In genomic region chr1:243609698-243610097, GRCh38 we compare ENCODE assay signal across 34 cellular contexts.
"Had no signal": no experiment of that assay in that cellular context is flagged by ENCODE, and none has a peak within 500 bp of the region (broad histone marks: within the 10 kb centered on the region; RNA-seq: fewer than 3 reads in every experiment).

No MANE protein-coding gene starts in this region.

- H3K4me1 ChIP-seq: ascending aorta, breast epithelium, esophagus muscularis mucosa, foreskin keratinocyte, gastroesophageal sphincter, heart right ventricle had no signal

- H3K27me3 ChIP-seq: ascending aorta, breast epithelium, cardiac muscle cell, dorsolateral prefrontal cortex, esophagus muscularis mucosa, foreskin keratinocyte, gastroesophageal sphincter, heart right ventricle, hepatocyte had no signal

- ATAC-seq: activated CD4-positive, alpha-beta T cell treated with anti-CD3 and anti-CD28 coated beads for 36 hours; activated CD8-positive, alpha-beta memory T cell treated with anti-CD3 and anti-CD28 coated beads, Interleukin-2, amount 10 ng/mL, durations not matched to agents 7 days and 5 days; activated CD8-positive, alpha-beta T cell treated with anti-CD3 and anti-CD28 coated beads, Interleukin-2, amount 10 ng/mL, durations not matched to agents 7 days and 5 days; activated naive CD4-positive, alpha-beta T cell treated with anti-CD3 and anti-CD28 coated beads, Interleukin-2, amount 50 U/mL, for 72 hours; foreskin keratinocyte; gastroesophageal sphincter; heart right ventricle had no signal

- H3K79me2 ChIP-seq: hepatocyte had no signal

- H3K4me1 Mint-ChIP-seq: activated CD4-positive, alpha-beta T cell treated with anti-CD3 and anti-CD28 coated beads for 36 hours; activated CD4-positive, alpha-beta T cell treated with anti-CD3 and anti-CD28 coated beads, Interleukin-2, amount 10 ng/mL, durations not matched to agents 24 days and 14 days; activated CD8-positive, alpha-beta memory T cell treated with anti-CD3 and anti-CD28 coated beads, Interleukin-2, amount 10 ng/mL, durations not matched to agents 7 days and 5 days; activated naive CD4-positive, alpha-beta T cell treated with anti-CD3 and anti-CD28 coated beads, Interleukin-2, amount 10 ng/mL, durations not matched to agents 7 days and 5 days; activated naive CD8-positive, alpha-beta T cell treated with anti-CD3 and anti-CD28 coated beads, Interleukin-2, amount 10 ng/mL, durations not matched to agents 7 days and 5 days; brain had no signal

- H3K9me3 ChIP-seq: ascending aorta, breast epithelium, esophagus muscularis mucosa, gastroesophageal sphincter, heart right ventricle had no signal

- H2AFZ ChIP-seq: hepatocyte had no signal

- H3K27ac Mint-ChIP-seq: activated CD4-positive, alpha-beta memory T cell treated with anti-CD3 and anti-CD28 coated beads for 36 hours; activated CD4-positive, alpha-beta T cell treated with anti-CD3 and anti-CD28 coated beads for 36 hours; activated CD4-positive, alpha-beta T cell treated with anti-CD3 and anti-CD28 coated beads, Interleukin-2, amount 10 ng/mL, durations not matched to agents 24 days and 14 days; activated CD8-positive, alpha-beta memory T cell treated with anti-CD3 and anti-CD28 coated beads, Interleukin-2, amount 10 ng/mL, durations not matched to agents 7 days and 5 days; activated CD8-positive, alpha-beta T cell treated with anti-CD3 and anti-CD28 coated beads, Interleukin-2, amount 10 ng/mL, durations not matched to agents 7 days and 5 days; activated naive CD4-positive, alpha-beta T cell treated with anti-CD3 and anti-CD28 coated beads, Interleukin-2, amount 10 ng/mL, durations not matched to agents 7 days and 5 days; activated naive CD4-positive, alpha-beta T cell treated with anti-CD3 and anti-CD28 coated beads, Interleukin-2, amount 50 U/mL, for 72 hours; activated naive CD8-positive, alpha-beta T cell treated with anti-CD3 and anti-CD28 coated beads, Interleukin-2, amount 10 ng/mL, durations not matched to agents 7 days and 5 days; activated T-helper 1 cell treated with anti-CD3 and anti-CD28 coated beads, Interleukin-12 subunit alpha, Interleukin-12 subunit beta, Interleukin-2, Interleukin-4 antibody, amounts not matched to agents 30 ng/mL and 10 ng/mL and 1 ng/mL, durations not matched to agents 14 hours and 24 hours and 36 hours; activated T-helper 2 cell treated with anti-CD3 and anti-CD28 coated beads, Interferon-gamma antibody, Interleukin-2, Interleukin-4, amounts not matched to agents 10 μg/mL and 5 μg/mL and 100 μg/mL, durations not matched to agents 14 hours and 24 hours and 36 hours; brain; dendritic cell treated with granulocyte-macrophage colony-stimulating factor and Interleukin-4, amounts not matched to agents 40 ng/mL and 50 ng/mL, for 4 days had no signal

- H3K27ac ChIP-seq: ascending aorta, breast epithelium, cardiac muscle cell, coronary artery, dorsolateral prefrontal cortex, esophagus muscularis mucosa, foreskin keratinocyte, gastroesophageal sphincter, heart right ventricle, hepatocyte had no signal

- H3K36me3 ChIP-seq: cardiac muscle cell had no signal

- H3K9me3 Mint-ChIP-seq: activated CD4-positive, alpha-beta memory T cell treated with anti-CD3 and anti-CD28 coated beads for 36 hours had no signal

- H3K27me3 Mint-ChIP-seq: activated CD4-positive, alpha-beta memory T cell treated with anti-CD3 and anti-CD28 coated beads for 36 hours; activated CD4-positive, alpha-beta T cell treated with anti-CD3 and anti-CD28 coated beads for 36 hours; activated CD4-positive, alpha-beta T cell treated with anti-CD3 and anti-CD28 coated beads, Interleukin-2, amount 10 ng/mL, durations not matched to agents 24 days and 14 days; activated CD8-positive, alpha-beta memory T cell treated with anti-CD3 and anti-CD28 coated beads, Interleukin-2, amount 10 ng/mL, durations not matched to agents 7 days and 5 days; activated naive CD4-positive, alpha-beta T cell treated with anti-CD3 and anti-CD28 coated beads, Interleukin-2, amount 10 ng/mL, durations not matched to agents 7 days and 5 days; activated naive CD8-positive, alpha-beta T cell treated with anti-CD3 and anti-CD28 coated beads, Interleukin-2, amount 10 ng/mL, durations not matched to agents 7 days and 5 days; brain; dendritic cell treated with granulocyte-macrophage colony-stimulating factor and Interleukin-4, amounts not matched to agents 40 ng/mL and 50 ng/mL, for 4 days had no signal

- H3K4me2 ChIP-seq: hepatocyte had no signal

- DNase-seq: activated CD4-positive, alpha-beta memory T cell treated with anti-CD3 and anti-CD28 coated beads for 36 hours; activated CD4-positive, alpha-beta T cell treated with anti-CD3 and anti-CD28 coated beads for 36 hours; activated CD4-positive, alpha-beta T cell treated with anti-CD3 and anti-CD28 coated beads, Interleukin-2, amount 10 ng/mL, durations not matched to agents 24 days and 14 days; activated CD4-positive, CD25-positive, alpha-beta regulatory T cell; activated CD4-positive, CD25-positive, alpha-beta regulatory T cell treated with anti-CD3 and anti-CD28 coated beads, Interleukin-2, amount 50 U/mL, for 72 hours; activated CD8-positive, alpha-beta memory T cell treated with anti-CD3 and anti-CD28 coated beads, Interleukin-2, amount 10 ng/mL, durations not matched to agents 7 days and 5 days; activated CD8-positive, alpha-beta memory T cell treated with anti-CD3 and anti-CD28 coated beads, Interleukin-2, amount 50 U/mL, for 4 hours; activated CD8-positive, alpha-beta T cell treated with anti-CD3 and anti-CD28 coated beads, Interleukin-2, amount 10 ng/mL, durations not matched to agents 7 days and 5 days; activated gamma-delta T cell; activated naive CD4-positive, alpha-beta T cell; activated naive CD4-positive, alpha-beta T cell treated with anti-CD3 and anti-CD28 coated beads, Interleukin-2, amount 10 ng/mL, durations not matched to agents 7 days and 5 days; activated naive CD8-positive, alpha-beta T cell treated with anti-CD3 and anti-CD28 coated beads, Interleukin-2, amount 10 ng/mL, durations not matched to agents 7 days and 5 days; activated T-cell treated with anti-CD3 and anti-CD28 coated beads, Interleukin-2, amount 50 U/mL, for 1 hour; activated T-cell treated with anti-CD3 and anti-CD28 coated beads, Interleukin-2, amount 50 U/mL, for 48 hours; central memory CD4-positive, alpha-beta T cell; cerebellar nuclear complex; dorsolateral prefrontal cortex; effector memory CD4-positive, alpha-beta T cell; erythroblast; foreskin keratinocyte; heart right ventricle; T-helper 2 cell had no signal

- H3K4me3 Mint-ChIP-seq: activated CD4-positive, alpha-beta memory T cell treated with anti-CD3 and anti-CD28 coated beads for 36 hours; activated CD4-positive, alpha-beta T cell treated with anti-CD3 and anti-CD28 coated beads for 36 hours; activated CD4-positive, alpha-beta T cell treated with anti-CD3 and anti-CD28 coated beads, Interleukin-2, amount 10 ng/mL, durations not matched to agents 24 days and 14 days; activated CD8-positive, alpha-beta memory T cell treated with anti-CD3 and anti-CD28 coated beads, Interleukin-2, amount 10 ng/mL, durations not matched to agents 7 days and 5 days; activated CD8-positive, alpha-beta T cell treated with anti-CD3 and anti-CD28 coated beads, Interleukin-2, amount 10 ng/mL, durations not matched to agents 7 days and 5 days; activated naive CD4-positive, alpha-beta T cell treated with anti-CD3 and anti-CD28 coated beads, Interleukin-2, amount 10 ng/mL, durations not matched to agents 7 days and 5 days; activated naive CD8-positive, alpha-beta T cell treated with anti-CD3 and anti-CD28 coated beads, Interleukin-2, amount 10 ng/mL, durations not matched to agents 7 days and 5 days; activated T-helper 1 cell treated with anti-CD3 and anti-CD28 coated beads, Interleukin-12 subunit alpha, Interleukin-12 subunit beta, Interleukin-2, Interleukin-4 antibody, amounts not matched to agents 30 ng/mL and 10 ng/mL and 1 ng/mL, durations not matched to agents 14 hours and 24 hours and 36 hours; brain; dendritic cell treated with granulocyte-macrophage colony-stimulating factor and Interleukin-4, amounts not matched to agents 40 ng/mL and 50 ng/mL, for 4 days had no signal

- H3K4me3 ChIP-seq: ascending aorta, breast epithelium, cardiac muscle cell, coronary artery, dorsolateral prefrontal cortex, esophagus muscularis mucosa, gastroesophageal sphincter, heart right ventricle, hepatocyte had no signal
